7 cellular contexts compared by ENCODE assay signal in the genomic region with DNA sequence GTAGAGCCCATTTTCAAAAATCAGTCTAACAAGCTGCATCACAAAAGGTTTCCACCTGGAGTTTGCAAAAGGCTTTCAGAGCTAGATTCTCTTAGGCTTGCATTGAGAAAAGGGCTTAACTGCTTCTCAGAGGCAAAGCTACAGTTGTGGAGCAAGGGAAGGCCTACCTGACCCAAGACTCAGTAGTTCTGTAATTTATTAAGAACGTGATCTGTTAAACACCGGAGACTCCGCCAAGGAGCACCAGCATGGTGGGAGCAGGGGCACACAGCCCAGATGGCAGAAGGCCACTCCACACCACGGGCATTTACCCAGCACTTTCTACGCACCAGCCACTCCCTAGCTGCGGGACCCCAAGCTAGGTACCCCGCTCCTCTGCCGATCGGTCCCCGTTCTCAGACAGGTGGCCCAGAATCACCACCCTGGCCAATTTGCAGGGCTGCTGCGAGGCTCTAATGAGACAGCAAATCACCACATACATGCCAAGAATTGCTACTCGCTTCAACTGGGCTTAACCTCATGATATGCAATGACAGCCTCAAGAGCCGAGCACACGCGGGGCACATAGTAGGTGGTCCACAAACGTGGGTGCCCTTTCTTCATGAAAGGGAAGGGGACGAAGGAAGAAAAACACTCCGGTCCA. TPM values are rescaled to one million over a fixed set of nuclear protein-coding genes. Genes with fewer than 3 reads are reported as not detected.
DNase-seq lines count a peak whose midpoint lies in the region; ATAC-seq, FAIRE-seq and TF ChIP-seq lines count a peak whose summit lies in the region.

No MANE protein-coding gene starts in this region.

- TF ChIP-seq POLR2A in GM12892 (IDR thresholded peaks at IDR 0.05; ENCODE audit: low read depth, low read length), result no peak

- 11 to 13% methylated on average over 18 of the region's 18 CpGs for WGBS in ectodermal cell, 2 experiments

- peak; percentile 42 for FAIRE-seq in GM12892 (lab: Jason Lieb, UNC)

- ATAC-seq in naive thymus-derived CD4-positive, alpha-beta T cell, result no peak
- no peak for ATAC-seq in GM19324 (IDR thresholded peaks at IDR 0.05; ENCODE audit: low FRiP score, unreplicated experiment)
- no peak for ATAC-seq in GM19023 (IDR thresholded peaks at IDR 0.05; ENCODE audit: unreplicated experiment)

- no peaks in the 10 kb centered on the region for H3K36me3 ChIP-seq in ectodermal cell (ENCODE audit: control insufficient read depth, insufficient read depth, low read length)
- peaks cover 0 to 4% (median 0%) of the 10 kb centered on the region in 3 experiments for H3K36me3 ChIP-seq in naive thymus-derived CD4-positive, alpha-beta T cell (ENCODE audit: control insufficient read depth in 2 of 3, insufficient read depth in 3 of 3, low read length in 3 of 3)

- DNase-seq in GM12892 (ENCODE audit: insufficient read length) (no peak), OCI-M1 (lab: John Stamatoyannopoulos, UW) (peak; percentile 6), A172 (ENCODE audit: low spot score) (no peak)
- peak in 3 of 9 donors; percentile 6 to 9 (median 7) for DNase-seq in naive thymus-derived CD4-positive, alpha-beta T cell

- intact Hi-C loops in naive thymus-derived CD4-positive, alpha-beta T cell (cut with micrococcal nuclease), result loop anchor here (2.0 to 5.0 kb wide), 4 partner anchors 79 to 1072 kb away; a partner anchor contains a TSS

- H3K27me3 ChIP-seq in ectodermal cell (ENCODE audit: control insufficient read depth, insufficient read depth, low read length, poor library complexity, severe bottlenecking), result peaks cover 17% of the 10 kb centered on the region
- no peaks in the 10 kb centered on the region for H3K27me3 ChIP-seq in naive thymus-derived CD4-positive, alpha-beta T cell (ENCODE audit: control insufficient read depth in 2 of 2, insufficient read depth in 2 of 2, low read length in 2 of 2)

- peaks cover 20 to 40% (median 26%) of the 10 kb centered on the region in 7 donors for H3K4me1 Mint-ChIP-seq in naive thymus-derived CD4-positive, alpha-beta T cell

- peaks cover 16% of the 10 kb centered on the region for H3K4me1 ChIP-seq in ectodermal cell (ENCODE audit: control insufficient read depth, insufficient read depth, low read length)
- H3K4me1 ChIP-seq in naive thymus-derived CD4-positive, alpha-beta T cell (ENCODE audit: control insufficient read depth in 2 of 2, insufficient read depth in 2 of 2, low read length in 2 of 2), result peaks cover 17 to 22% of the 10 kb centered on the region in 2 donors

- peak overlapping the region; percentile 29 to 97 (median 83) for H3K27ac Mint-ChIP-seq in naive thymus-derived CD4-positive, alpha-beta T cell

- H3K27me3 Mint-ChIP-seq in naive thymus-derived CD4-positive, alpha-beta T cell, result no peaks in the 10 kb centered on the region

- no peak overlapping the region for H3K27ac ChIP-seq in ectodermal cell (ENCODE audit: insufficient read depth, low read depth, low read length, poor library complexity, severe bottlenecking)
- H3K27ac ChIP-seq in naive thymus-derived CD4-positive, alpha-beta T cell (ENCODE audit: low read depth, low read length), result peak overlapping the region; percentile 68

- H3K4me3 ChIP-seq in ectodermal cell (ENCODE audit: insufficient read depth, low read depth, low read length), result peak overlapping the region; percentile 76
- peak overlapping the region; percentile 61 for H3K4me3 ChIP-seq in naive thymus-derived CD4-positive, alpha-beta T cell (ENCODE audit: low read length)

- H3K4me3 Mint-ChIP-seq in naive thymus-derived CD4-positive, alpha-beta T cell, result peak overlapping the region; percentile 67 to 91 (median 84)

- POLR2A ChIA-PET in naive thymus-derived CD4-positive, alpha-beta T cell (lab: Charles Lee), result interaction anchor here (0.7 to 2.5 kb wide), 9 partner anchors 9 to 93 kb away, joined by 3 to 19 read pairs (median 5); a partner anchor contains a TSS

- no peaks in the 10 kb centered on the region for H3K9me3 ChIP-seq in ectodermal cell (ENCODE audit: control insufficient read depth, low read length)
- no peaks in the 10 kb centered on the region for H3K9me3 ChIP-seq in naive thymus-derived CD4-positive, alpha-beta T cell (ENCODE audit: control insufficient read depth in 2 of 3, low read length in 3 of 3)

- CTCF ChIA-PET in naive thymus-derived CD4-positive, alpha-beta T cell (lab: Charles Lee), result interaction anchor here (0.6 to 5.7 kb wide), 24 partner anchors 9 to 1904 kb away, joined by 3 to 108 read pairs (median 6); a partner anchor contains a TSS

- peaks cover 0 to 1% (median 0%) of the 10 kb centered on the region in 5 donors for H3K36me3 Mint-ChIP-seq in naive thymus-derived CD4-positive, alpha-beta T cell

- H3K9me3 Mint-ChIP-seq in naive thymus-derived CD4-positive, alpha-beta T cell, result no peaks in the 10 kb centered on the region

RNA-seq across cellular contexts. Expression of a gene that starts 1.5 kb away (rescaled TPM):
- polyA plus RNA-seq in GM12892 (2012; ENCODE audit: missing spikeins), result 22.0 TPM
- polyA plus RNA-seq in ectodermal cell (2013, experiment 1 of 4), result 47.0 TPM
- 46.2 TPM for polyA plus RNA-seq in ectodermal cell (2013, experiment 2 of 4)
- polyA plus RNA-seq in ectodermal cell (2013, experiment 3 of 4), result 28.8 TPM
- 30.7 TPM for polyA plus RNA-seq in ectodermal cell (2013, experiment 4 of 4)
- 10 to 100 TPM; 19.6 to 71.8 (median 27.4) TPM for total RNA-seq in naive thymus-derived CD4-positive, alpha-beta T cell
- 10 to 100 TPM; 10.2 to 16.8 TPM for polyA plus RNA-seq in naive thymus-derived CD4-positive, alpha-beta T cell
- total RNA-seq in A172 (2014; rRNA removed; shearing (Covaris generic)), result 9.2 and 12.7 TPM in 2 replicates
